ENCODE assay signal across 8 cellular contexts in genomic region chr6:49849121-49849907, GRCh38. TPM values are rescaled to one million over a fixed set of nuclear protein-coding genes. Genes with fewer than 3 reads are reported as not detected.
DNase-seq lines count a peak whose midpoint lies in the region; ATAC-seq and TF ChIP-seq lines count a peak whose summit lies in the region.

No MANE protein-coding gene starts in this region.

- H3K79me2 ChIP-seq in SK-N-SH (ENCODE audit: insufficient read depth) (no peaks in the 10 kb centered on the region), trophoblast cell (ENCODE audit: control insufficient read depth, insufficient read depth, low read length, poor library complexity) (no peaks in the 10 kb centered on the region)

- no peaks in the 10 kb centered on the region for H3K4me1 ChIP-seq in SK-N-SH (ENCODE audit: control insufficient read depth in 1 of 2, insufficient read depth in 2 of 2, low read depth in 1 of 2, low read length in 1 of 2)
- no peaks in the 10 kb centered on the region for H3K4me1 ChIP-seq in trophoblast cell (ENCODE audit: control insufficient read depth in 1 of 2, insufficient read depth in 2 of 2, low read length in 2 of 2)

- no peak overlapping the region for H3K4me3 ChIP-seq in NB4 (ENCODE audit: low read depth, low read length)
- no peak overlapping the region for H3K4me3 ChIP-seq in SK-N-SH (ENCODE audit: low read depth in 2 of 2, low read length in 1 of 2)
- no peak overlapping the region for H3K4me3 ChIP-seq in fibroblast of the aortic adventitia (ENCODE audit: low read depth, low read length)
- H3K4me3 ChIP-seq in trophoblast cell (ENCODE audit: low read depth, low read length), result no peak overlapping the region

- no peak for TF ChIP-seq EP300 in SK-N-SH (IDR thresholded peaks at IDR 0.05; ENCODE audit: borderline replicate concordance in 1 of 2, low read depth in 1 of 2, low read length in 1 of 2)

- no peak overlapping the region for H3K23ac ChIP-seq in trophoblast cell (ENCODE audit: low read length)

- no peak overlapping the region for H2BK5ac ChIP-seq in trophoblast cell (ENCODE audit: low read depth, low read length, poor library complexity)

- H3K14ac ChIP-seq in trophoblast cell (ENCODE audit: low read length), result no peak overlapping the region

- H4K20me1 ChIP-seq in SK-N-SH (ENCODE audit: insufficient read depth), result no peaks in the 10 kb centered on the region

- peak; percentile 73 for TF ChIP-seq RAD21 in SK-N-SH (IDR thresholded peaks at IDR 0.05; ENCODE audit: low read length)

- POLR2A ChIA-PET in SK-N-SH (lab: Yijun Ruan, JAX), result no interaction called here

- no peak overlapping the region for H3K27ac ChIP-seq in SK-N-SH (ENCODE audit: low read depth in 2 of 2, low read length in 1 of 2)
- no peak overlapping the region for H3K27ac ChIP-seq in trophoblast cell (ENCODE audit: low read depth, low read length)

- H3K4me2 ChIP-seq in SK-N-SH, result no peak overlapping the region
- H3K4me2 ChIP-seq in trophoblast cell (ENCODE audit: low read length), result no peak overlapping the region

- H3K9ac ChIP-seq in SK-N-SH (no peak overlapping the region), trophoblast cell (ENCODE audit: low read length) (no peak overlapping the region)

- no peak for TF ChIP-seq CTCF in NB4 (IDR thresholded peaks at IDR 0.05; ENCODE audit: low read depth, low read length)
- peak; percentile 74 for TF ChIP-seq CTCF in SK-N-SH (IDR thresholded peaks at IDR 0.05)
- peak; percentile 44 for TF ChIP-seq CTCF in fibroblast of the aortic adventitia (IDR thresholded peaks at IDR 0.05; ENCODE audit: insufficient read depth, low read length)

- CTCF ChIA-PET in SK-N-SH (lab: Yijun Ruan, JAX), result interaction anchor here (0.7 to 3.5 kb wide), 10 partner anchors 30 to 317 kb away, joined by 3 to 17 read pairs (median 3); partner anchors contain the start of gene C6orf141

- H3K36me3 ChIP-seq in SK-N-SH (replicated peaks in 1 of 2; ENCODE audit: control insufficient read depth in 1 of 2, insufficient read depth in 2 of 2, low read length in 1 of 2) (no peaks in the 10 kb centered on the region), trophoblast cell (ENCODE audit: control insufficient read depth in 1 of 2, insufficient read depth in 2 of 2, low read length in 2 of 2) (no peaks in the 10 kb centered on the region)

- no peak overlapping the region for H2AK5ac ChIP-seq in trophoblast cell (ENCODE audit: low read length)

- H3K79me1 ChIP-seq in trophoblast cell (ENCODE audit: low read length), result no peaks in the 10 kb centered on the region

- H3K18ac ChIP-seq in trophoblast cell (ENCODE audit: low read length), result no peak overlapping the region

- H4K8ac ChIP-seq in trophoblast cell (ENCODE audit: low read depth, low read length), result no peak overlapping the region

- no peak overlapping the region for H2BK120ac ChIP-seq in trophoblast cell (ENCODE audit: insufficient read depth, low read length, poor library complexity)

- no peaks in the 10 kb centered on the region for H3F3A ChIP-seq in SK-N-SH (replicated peaks; ENCODE audit: insufficient read depth)

- H3K27me3 ChIP-seq in SK-N-SH (ENCODE audit: insufficient read depth), result 0 out of 2 replicates have a peak, but pooled peaks cover 5% of the 10 kb centered on the region
- H3K27me3 ChIP-seq in trophoblast cell (ENCODE audit: insufficient read depth, low read length), result no peaks in the 10 kb centered on the region

- H2AFZ ChIP-seq in SK-N-SH (ENCODE audit: low read depth), result no peak overlapping the region
- no peak overlapping the region for H2AFZ ChIP-seq in trophoblast cell (ENCODE audit: insufficient read depth, low read length, poor library complexity)

- ATAC-seq in GM18502 (IDR thresholded peaks at IDR 0.05; ENCODE audit: poor library complexity, unreplicated experiment) (peak; percentile 89), HG02798 (IDR thresholded peaks at IDR 0.05; ENCODE audit: poor library complexity, unreplicated experiment) (peak; percentile 88)

- 0% methylated on average over 4 of the region's 4 CpGs for WGBS in SK-N-SH (ENCODE audit: low lambda C conversion rate)
- WGBS in trophoblast cell (ENCODE audit: extremely low coverage, insufficient coverage, insufficient read length), result no CpG with 5 or more reads among the region's 4 CpGs

- H3K4ac ChIP-seq in trophoblast cell (ENCODE audit: low read depth, low read length), result no peak overlapping the region

- H3K9me3 ChIP-seq in SK-N-SH, result no peaks in the 10 kb centered on the region
- no peaks in the 10 kb centered on the region for H3K9me3 ChIP-seq in trophoblast cell (ENCODE audit: insufficient read depth, low read depth, low read length)

- peak; percentile 27 for DNase-seq in AG08396 (ENCODE audit: low spot score)
- peak; percentile 62 for DNase-seq in NB4 (ENCODE audit: low read depth)
- peak; percentile 15 for DNase-seq in SK-N-SH
- peak; percentile 61 for DNase-seq in fibroblast of the aortic adventitia (ENCODE audit: low read depth)
- DNase-seq in trophoblast cell, result peak; percentile 5 to 89
- no peak for DNase-seq in activated CD4-positive, alpha-beta T cell treated with anti-CD3 and anti-CD28 coated beads for 1 hour

- no peaks in the 10 kb centered on the region for H3K9me2 ChIP-seq in SK-N-SH

- H4K91ac ChIP-seq in trophoblast cell (ENCODE audit: low read depth, low read length), result no peak overlapping the region

- H4K12ac ChIP-seq in trophoblast cell (ENCODE audit: low read depth, low read length), result no peak overlapping the region

- TF ChIP-seq POLR2A in NB4 (IDR thresholded peaks at IDR 0.05; ENCODE audit: extremely low read depth, insufficient read length), result no peak

- no peak overlapping the region for H2BK12ac ChIP-seq in trophoblast cell (ENCODE audit: low read length)

TF ChIP-seq in SK-N-SH, 30 proteins besides CTCF, POLR2A, EP300 and RAD21:
- TF ChIP-seq TEAD4 (IDR thresholded peaks at IDR 0.05; ENCODE audit: borderline replicate concordance, insufficient read depth) (no peak), CHD2 (IDR thresholded peaks at IDR 0.05; ENCODE audit: low read length, partially characterized antibody) (no peak), SMC3 (IDR thresholded peaks at IDR 0.05; ENCODE audit: low read depth, low read length) (peak; percentile 46), NFIC (IDR thresholded peaks at IDR 0.05; ENCODE audit: borderline replicate concordance) (no peak)
TF ChIP-seq in SK-N-SH: peak in this region for 1.

RNA-seq across cellular contexts. Expression of gene CRISP1, which starts 17.0 kb away (rescaled TPM):
- polyA plus RNA-seq in SK-N-SH (2012; rRNA removed), result not detected in 2 replicates
- polyA plus RNA-seq in SK-N-SH (2012; cell fraction: cytosol; rRNA removed), result not detected in 2 replicates
- not detected in 2 replicates for polyA plus RNA-seq in SK-N-SH (2012; cell fraction: nucleus; rRNA removed)
- not detected in 2 replicates for total RNA-seq in fibroblast of the aortic adventitia (ENCODE audit: low replicate concordance)
- polyA plus RNA-seq in trophoblast cell (2013), result not detected in 2 replicates
